9 cellular contexts compared by ENCODE assay signal in genomic region chr13:67134322-67135129, GRCh38.
DNase-seq lines count a peak whose midpoint lies in the region; TF ChIP-seq lines count a peak whose summit lies in the region.
"Had no signal": no experiment of that assay in that cellular context is flagged by ENCODE, and none has a peak within 500 bp of the region (broad histone marks: within the 10 kb centered on the region; RNA-seq: fewer than 3 reads in every experiment).

No MANE protein-coding gene starts in this region.

- no peaks in the 10 kb centered on the region for H3K36me3 ChIP-seq in DOHH2 (ENCODE audit: control insufficient read depth, low read length)

- H3K9me3 Mint-ChIP-seq in neural crest cell (peaks cover 3% of the 10 kb centered on the region), MCF 10A (ENCODE audit: unreplicated experiment) (no peaks in the 10 kb centered on the region)

- POLR2A ChIA-PET in GM10248 (lab: Yijun Ruan, JAX) = no interaction called here
- POLR2A ChIA-PET in MCF 10A (lab: Yijun Ruan, JAX) = no interaction called here

- H3K36me3 Mint-ChIP-seq in neural crest cell (ENCODE audit: low read depth) = no peaks in the 10 kb centered on the region
- H3K36me3 Mint-ChIP-seq in MCF 10A (ENCODE audit: insufficient read depth, unreplicated experiment) = peaks cover 9% of the 10 kb centered on the region

- no peak overlapping the region for H3K27ac ChIP-seq in DOHH2 (ENCODE audit: low read depth, low read length)
- no peak overlapping the region for H3K27ac ChIP-seq in coronary artery

- peak overlapping the region; percentile 88 for H3K27ac Mint-ChIP-seq in neural crest cell (ENCODE audit: unreplicated experiment)
- no peak overlapping the region for H3K27ac Mint-ChIP-seq in MCF 10A (ENCODE audit: low read depth, unreplicated experiment)

- no peaks in the 10 kb centered on the region for H4K20me1 ChIP-seq in DOHH2 (ENCODE audit: control insufficient read depth, insufficient read depth, low read depth, low read length)

- TF ChIP-seq CTCF in DOHH2 (IDR thresholded peaks at IDR 0.05; ENCODE audit: low read depth, low read length, poor library complexity, severe bottlenecking) (no peak), coronary artery (IDR thresholded peaks at IDR 0.05) (no peak), neural crest cell (conservative IDR thresholded peaks at IDR 0.05) (no peak), GM10248 (IDR thresholded peaks at IDR 0.05; ENCODE audit: control extremely low read depth, extremely low read depth, low read depth, missing control alignments) (no peak), MCF 10A (IDR thresholded peaks at IDR 0.05; ENCODE audit: unreplicated experiment) (no peak)

- intact Hi-C loops in MCF 10A (cut with micrococcal nuclease) = no loop called here

- no peaks in the 10 kb centered on the region for H3K27me3 ChIP-seq in DOHH2 (ENCODE audit: control insufficient read depth, low read length)

- CTCF ChIA-PET in GM10248 (lab: Yijun Ruan, JAX) (no interaction called here), MCF 10A (lab: Yijun Ruan, JAX) (no interaction called here)

- H3K9me2 ChIP-seq in DOHH2 (replicated peaks; ENCODE audit: control insufficient read depth, low read length) = no peaks in the 10 kb centered on the region

- no peaks in the 10 kb centered on the region for H3K79me2 ChIP-seq in DOHH2 (ENCODE audit: control insufficient read depth, low read length)

- H3K4me1 Mint-ChIP-seq in neural crest cell (peaks cover 45% of the 10 kb centered on the region), MCF 10A (ENCODE audit: insufficient read depth, unreplicated experiment) (peaks cover 5% of the 10 kb centered on the region)

- H3K4me3 Mint-ChIP-seq in neural crest cell (peak overlapping the region; percentile 14), MCF 10A (ENCODE audit: unreplicated experiment) (no peak overlapping the region)

- peak; percentile 17 for DNase-seq in NAMALWA (ENCODE audit: low spot score)
- DNase-seq in coronary artery (ENCODE audit: low spot score) = no peak
- DNase-seq in neural crest cell (ENCODE audit: low read depth, low spot score) = no peak
- no peak for DNase-seq in GM10248 (ENCODE audit: extremely low spot score)
- DNase-seq in retina = no peak
- no peak for DNase-seq in MCF 10A (ENCODE audit: unreplicated experiment)
- no peak for DNase-seq in occipital lobe (lab: John Stamatoyannopoulos, UW)
- DNase-seq: trophoblast cell had no signal

- H3K4me3 ChIP-seq in DOHH2 (ENCODE audit: low read length) (peak overlapping the region; percentile 38), coronary artery (peak overlapping the region; percentile 57)

- no TSS peak for BruUV-seq in MCF 10A (replicated peaks; lab: Mats Ljungman, UMichigan)

- H3K9me3 ChIP-seq in DOHH2 (ENCODE audit: control insufficient read depth, insufficient read depth, low read length) = no peaks in the 10 kb centered on the region

- no peaks in the 10 kb centered on the region for H3F3A ChIP-seq in DOHH2 (ENCODE audit: control insufficient read depth, insufficient read depth)

- peak overlapping the region; percentile 50 for H3K4me2 ChIP-seq in DOHH2 (ENCODE audit: low read length)

- H3K4me1 ChIP-seq in DOHH2 (ENCODE audit: control insufficient read depth, low read length) = peaks cover 6% of the 10 kb centered on the region; the same call in 1 of the 2 replicates

- H3K27me3 Mint-ChIP-seq in neural crest cell (ENCODE audit: low read depth) = peaks cover 53% of the 10 kb centered on the region
- H3K27me3 Mint-ChIP-seq in MCF 10A (ENCODE audit: insufficient read depth, unreplicated experiment) = no peaks in the 10 kb centered on the region
